Comparison of ENCODE assay signal across 10 cellular contexts in genomic region chr6:89555751-89556150, GRCh38.
"Had no signal": no experiment of that assay in that cellular context is flagged by ENCODE, and none has a peak within 500 bp of the region (broad histone marks: within the 10 kb centered on the region; RNA-seq: fewer than 3 reads in every experiment).

No MANE protein-coding gene starts in this region.

- H3K27ac Mint-ChIP-seq: activated CD4-positive, alpha-beta memory T cell treated with anti-CD3 and anti-CD28 coated beads for 36 hours; activated naive CD8-positive, alpha-beta T cell had no signal

- H3K27me3 Mint-ChIP-seq: activated naive CD8-positive, alpha-beta T cell had no signal

- H3K4me1 ChIP-seq: stomach had no signal

- H3K27me3 ChIP-seq: neutrophil, right atrium auricular region, stomach had no signal

- ATAC-seq: activated T-cell treated with anti-CD3 and anti-CD28 coated beads, Interleukin-2, amount 50 U/mL, for 4 hours had no signal

- H3K9me3 ChIP-seq: neutrophil, right atrium auricular region, thoracic aorta had no signal

- H3K4me3 ChIP-seq: right atrium auricular region, skin epidermis, stomach, thoracic aorta had no signal

- H3K36me3 Mint-ChIP-seq: activated CD4-positive, alpha-beta memory T cell treated with anti-CD3 and anti-CD28 coated beads for 36 hours had no signal

- H3K4me3 Mint-ChIP-seq: activated CD4-positive, alpha-beta memory T cell treated with anti-CD3 and anti-CD28 coated beads for 36 hours; activated naive CD8-positive, alpha-beta T cell; activated T-cell treated with anti-CD3 and anti-CD28 coated beads, Interleukin-2, amount 50 U/mL, for 4 hours had no signal

- DNase-seq: activated CD4-positive, alpha-beta memory T cell treated with anti-CD3 and anti-CD28 coated beads for 36 hours; activated effector memory CD4-positive, alpha-beta T cell treated with anti-CD3 and anti-CD28 coated beads, Interleukin-2, amount 50 U/mL, for 16 hours; activated T-cell treated with anti-CD3 and anti-CD28 coated beads, Interleukin-2, amount 50 U/mL, for 4 hours; stomach; T1000 had no signal

- H3K27ac ChIP-seq: neutrophil, right atrium auricular region, skin epidermis, stomach, thoracic aorta had no signal

- H3K36me3 ChIP-seq: neutrophil, right atrium auricular region, stomach, thoracic aorta had no signal
